1 cellular context compared by ENCODE assay signal in the genomic region with DNA sequence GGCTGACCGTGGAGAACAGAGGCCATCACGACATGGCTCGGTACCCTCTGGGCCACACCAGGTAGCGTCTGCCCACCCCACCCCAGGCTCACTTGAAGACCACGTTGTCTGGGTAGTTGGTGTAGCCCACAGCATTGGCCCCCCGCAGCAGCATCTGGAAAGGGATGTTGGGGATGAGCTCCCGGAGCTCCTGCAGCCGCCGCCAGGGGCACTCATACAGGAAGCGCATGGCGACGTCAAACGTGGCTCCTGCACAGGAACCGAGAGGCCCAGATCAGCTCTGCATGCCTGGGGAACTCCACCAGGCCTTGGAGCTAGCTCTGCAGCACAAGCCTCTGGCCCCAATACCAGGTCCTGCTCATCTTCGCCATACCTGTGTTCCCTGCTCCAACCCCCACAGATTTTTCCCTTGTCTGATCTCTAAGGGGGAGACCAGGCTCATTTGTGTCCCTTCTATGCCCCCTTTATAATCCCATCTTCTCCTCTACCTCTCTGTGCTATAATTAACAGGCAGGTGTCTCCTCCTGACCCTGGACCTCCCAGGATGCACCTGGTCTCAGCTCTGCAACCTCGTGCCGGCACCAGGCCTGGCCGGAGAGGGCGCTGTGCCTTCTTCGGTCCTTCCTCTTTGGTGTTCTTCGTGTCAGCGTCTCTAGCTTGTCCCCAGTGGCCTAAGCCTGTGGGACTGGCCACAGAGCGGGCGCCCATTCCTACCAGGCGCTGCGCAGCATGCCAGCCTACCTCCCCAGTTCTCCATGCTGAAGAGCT.
TF ChIP-seq lines count a peak whose summit lies in the region.

No MANE protein-coding gene starts in this region.

TF ChIP-seq in GM23338, 12 proteins besides CTCF, POLR2A, EP300 and RAD21 (continued from another document):
- TF ChIP-seq, protein P1, sequence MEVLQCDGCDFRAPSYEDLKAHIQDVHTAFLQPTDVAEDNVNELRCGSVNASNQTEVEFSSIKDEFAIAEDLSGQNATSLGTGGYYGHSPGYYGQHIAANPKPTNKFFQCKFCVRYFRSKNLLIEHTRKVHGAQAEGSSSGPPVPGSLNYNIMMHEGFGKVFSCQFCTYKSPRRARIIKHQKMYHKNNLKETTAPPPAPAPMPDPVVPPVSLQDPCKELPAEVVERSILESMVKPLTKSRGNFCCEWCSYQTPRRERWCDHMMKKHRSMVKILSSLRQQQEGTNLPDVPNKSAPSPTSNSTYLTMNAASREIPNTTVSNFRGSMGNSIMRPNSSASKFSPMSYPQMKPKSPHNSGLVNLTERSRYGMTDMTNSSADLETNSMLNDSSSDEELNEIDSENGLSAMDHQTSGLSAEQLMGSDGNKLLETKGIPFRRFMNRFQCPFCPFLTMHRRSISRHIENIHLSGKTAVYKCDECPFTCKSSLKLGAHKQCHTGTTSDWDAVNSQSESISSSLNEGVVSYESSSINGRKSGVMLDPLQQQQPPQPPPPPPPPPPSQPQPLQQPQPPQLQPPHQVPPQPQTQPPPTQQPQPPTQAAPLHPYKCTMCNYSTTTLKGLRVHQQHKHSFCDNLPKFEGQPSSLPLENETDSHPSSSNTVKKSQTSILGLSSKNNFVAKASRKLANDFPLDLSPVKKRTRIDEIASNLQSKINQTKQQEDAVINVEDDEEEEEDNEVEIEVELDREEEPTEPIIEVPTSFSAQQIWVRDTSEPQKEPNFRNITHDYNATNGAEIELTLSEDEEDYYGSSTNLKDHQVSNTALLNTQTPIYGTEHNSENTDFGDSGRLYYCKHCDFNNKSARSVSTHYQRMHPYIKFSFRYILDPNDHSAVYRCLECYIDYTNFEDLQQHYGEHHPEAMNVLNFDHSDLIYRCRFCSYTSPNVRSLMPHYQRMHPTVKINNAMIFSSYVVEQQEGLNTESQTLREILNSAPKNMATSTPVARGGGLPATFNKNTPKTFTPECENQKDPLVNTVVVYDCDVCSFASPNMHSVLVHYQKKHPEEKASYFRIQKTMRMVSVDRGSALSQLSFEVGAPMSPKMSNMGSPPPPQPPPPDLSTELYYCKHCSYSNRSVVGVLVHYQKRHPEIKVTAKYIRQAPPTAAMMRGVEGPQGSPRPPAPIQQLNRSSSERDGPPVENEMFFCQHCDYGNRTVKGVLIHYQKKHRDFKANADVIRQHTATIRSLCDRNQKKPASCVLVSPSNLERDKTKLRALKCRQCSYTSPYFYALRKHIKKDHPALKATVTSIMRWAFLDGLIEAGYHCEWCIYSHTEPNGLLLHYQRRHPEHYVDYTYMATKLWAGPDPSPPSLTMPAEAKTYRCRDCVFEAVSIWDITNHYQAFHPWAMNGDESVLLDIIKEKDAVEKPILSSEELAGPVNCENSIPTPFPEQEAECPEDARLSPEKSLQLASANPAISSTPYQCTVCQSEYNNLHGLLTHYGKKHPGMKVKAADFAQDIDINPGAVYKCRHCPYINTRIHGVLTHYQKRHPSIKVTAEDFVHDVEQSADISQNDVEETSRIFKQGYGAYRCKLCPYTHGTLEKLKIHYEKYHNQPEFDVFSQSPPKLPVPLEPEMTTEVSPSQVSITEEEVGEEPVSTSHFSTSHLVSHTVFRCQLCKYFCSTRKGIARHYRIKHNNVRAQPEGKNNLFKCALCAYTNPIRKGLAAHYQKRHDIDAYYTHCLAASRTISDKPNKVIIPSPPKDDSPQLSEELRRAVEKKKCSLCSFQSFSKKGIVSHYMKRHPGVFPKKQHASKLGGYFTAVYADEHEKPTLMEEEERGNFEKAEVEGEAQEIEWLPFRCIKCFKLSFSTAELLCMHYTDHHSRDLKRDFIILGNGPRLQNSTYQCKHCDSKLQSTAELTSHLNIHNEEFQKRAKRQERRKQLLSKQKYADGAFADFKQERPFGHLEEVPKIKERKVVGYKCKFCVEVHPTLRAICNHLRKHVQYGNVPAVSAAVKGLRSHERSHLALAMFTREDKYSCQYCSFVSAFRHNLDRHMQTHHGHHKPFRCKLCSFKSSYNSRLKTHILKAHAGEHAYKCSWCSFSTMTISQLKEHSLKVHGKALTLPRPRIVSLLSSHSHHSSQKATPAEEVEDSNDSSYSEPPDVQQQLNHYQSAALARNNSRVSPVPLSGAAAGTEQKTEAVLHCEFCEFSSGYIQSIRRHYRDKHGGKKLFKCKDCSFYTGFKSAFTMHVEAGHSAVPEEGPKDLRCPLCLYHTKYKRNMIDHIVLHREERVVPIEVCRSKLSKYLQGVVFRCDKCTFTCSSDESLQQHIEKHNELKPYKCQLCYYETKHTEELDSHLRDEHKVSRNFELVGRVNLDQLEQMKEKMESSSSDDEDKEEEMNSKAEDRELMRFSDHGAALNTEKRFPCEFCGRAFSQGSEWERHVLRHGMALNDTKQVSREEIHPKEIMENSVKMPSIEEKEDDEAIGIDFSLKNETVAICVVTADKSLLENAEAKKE (CRISPR knock-in tag; IDR thresholded peaks at IDR 0.05), result no peak
- TF ChIP-seq EZH2 (IDR thresholded peaks at IDR 0.05; ENCODE audit: low read depth, unreplicated experiment) (no peak), CREB1 (CRISPR knock-in tag; IDR thresholded peaks at IDR 0.05; ENCODE audit: low read depth) (no peak), POLR2AphosphoS5 (IDR thresholded peaks at IDR 0.05; ENCODE audit: low read depth) (no peak), ZNF331 (CRISPR knock-in tag; IDR thresholded peaks at IDR 0.05; ENCODE audit: low read depth) (no peak), JUNB (IDR thresholded peaks at IDR 0.05; ENCODE audit: unreplicated experiment) (no peak), STAT1 (IDR thresholded peaks at IDR 0.05; ENCODE audit: unreplicated experiment) (no peak)
- TF ChIP-seq, protein P2, sequence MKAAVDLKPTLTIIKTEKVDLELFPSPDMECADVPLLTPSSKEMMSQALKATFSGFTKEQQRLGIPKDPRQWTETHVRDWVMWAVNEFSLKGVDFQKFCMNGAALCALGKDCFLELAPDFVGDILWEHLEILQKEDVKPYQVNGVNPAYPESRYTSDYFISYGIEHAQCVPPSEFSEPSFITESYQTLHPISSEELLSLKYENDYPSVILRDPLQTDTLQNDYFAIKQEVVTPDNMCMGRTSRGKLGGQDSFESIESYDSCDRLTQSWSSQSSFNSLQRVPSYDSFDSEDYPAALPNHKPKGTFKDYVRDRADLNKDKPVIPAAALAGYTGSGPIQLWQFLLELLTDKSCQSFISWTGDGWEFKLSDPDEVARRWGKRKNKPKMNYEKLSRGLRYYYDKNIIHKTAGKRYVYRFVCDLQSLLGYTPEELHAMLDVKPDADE (IDR thresholded peaks at IDR 0.05), result no peak
- TF ChIP-seq, protein P3, sequence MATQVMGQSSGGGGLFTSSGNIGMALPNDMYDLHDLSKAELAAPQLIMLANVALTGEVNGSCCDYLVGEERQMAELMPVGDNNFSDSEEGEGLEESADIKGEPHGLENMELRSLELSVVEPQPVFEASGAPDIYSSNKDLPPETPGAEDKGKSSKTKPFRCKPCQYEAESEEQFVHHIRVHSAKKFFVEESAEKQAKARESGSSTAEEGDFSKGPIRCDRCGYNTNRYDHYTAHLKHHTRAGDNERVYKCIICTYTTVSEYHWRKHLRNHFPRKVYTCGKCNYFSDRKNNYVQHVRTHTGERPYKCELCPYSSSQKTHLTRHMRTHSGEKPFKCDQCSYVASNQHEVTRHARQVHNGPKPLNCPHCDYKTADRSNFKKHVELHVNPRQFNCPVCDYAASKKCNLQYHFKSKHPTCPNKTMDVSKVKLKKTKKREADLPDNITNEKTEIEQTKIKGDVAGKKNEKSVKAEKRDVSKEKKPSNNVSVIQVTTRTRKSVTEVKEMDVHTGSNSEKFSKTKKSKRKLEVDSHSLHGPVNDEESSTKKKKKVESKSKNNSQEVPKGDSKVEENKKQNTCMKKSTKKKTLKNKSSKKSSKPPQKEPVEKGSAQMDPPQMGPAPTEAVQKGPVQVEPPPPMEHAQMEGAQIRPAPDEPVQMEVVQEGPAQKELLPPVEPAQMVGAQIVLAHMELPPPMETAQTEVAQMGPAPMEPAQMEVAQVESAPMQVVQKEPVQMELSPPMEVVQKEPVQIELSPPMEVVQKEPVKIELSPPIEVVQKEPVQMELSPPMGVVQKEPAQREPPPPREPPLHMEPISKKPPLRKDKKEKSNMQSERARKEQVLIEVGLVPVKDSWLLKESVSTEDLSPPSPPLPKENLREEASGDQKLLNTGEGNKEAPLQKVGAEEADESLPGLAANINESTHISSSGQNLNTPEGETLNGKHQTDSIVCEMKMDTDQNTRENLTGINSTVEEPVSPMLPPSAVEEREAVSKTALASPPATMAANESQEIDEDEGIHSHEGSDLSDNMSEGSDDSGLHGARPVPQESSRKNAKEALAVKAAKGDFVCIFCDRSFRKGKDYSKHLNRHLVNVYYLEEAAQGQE (IDR thresholded peaks at IDR 0.05; ENCODE audit: unreplicated experiment), result no peak
